8 cellular contexts compared by ENCODE assay signal in the genomic region with DNA sequence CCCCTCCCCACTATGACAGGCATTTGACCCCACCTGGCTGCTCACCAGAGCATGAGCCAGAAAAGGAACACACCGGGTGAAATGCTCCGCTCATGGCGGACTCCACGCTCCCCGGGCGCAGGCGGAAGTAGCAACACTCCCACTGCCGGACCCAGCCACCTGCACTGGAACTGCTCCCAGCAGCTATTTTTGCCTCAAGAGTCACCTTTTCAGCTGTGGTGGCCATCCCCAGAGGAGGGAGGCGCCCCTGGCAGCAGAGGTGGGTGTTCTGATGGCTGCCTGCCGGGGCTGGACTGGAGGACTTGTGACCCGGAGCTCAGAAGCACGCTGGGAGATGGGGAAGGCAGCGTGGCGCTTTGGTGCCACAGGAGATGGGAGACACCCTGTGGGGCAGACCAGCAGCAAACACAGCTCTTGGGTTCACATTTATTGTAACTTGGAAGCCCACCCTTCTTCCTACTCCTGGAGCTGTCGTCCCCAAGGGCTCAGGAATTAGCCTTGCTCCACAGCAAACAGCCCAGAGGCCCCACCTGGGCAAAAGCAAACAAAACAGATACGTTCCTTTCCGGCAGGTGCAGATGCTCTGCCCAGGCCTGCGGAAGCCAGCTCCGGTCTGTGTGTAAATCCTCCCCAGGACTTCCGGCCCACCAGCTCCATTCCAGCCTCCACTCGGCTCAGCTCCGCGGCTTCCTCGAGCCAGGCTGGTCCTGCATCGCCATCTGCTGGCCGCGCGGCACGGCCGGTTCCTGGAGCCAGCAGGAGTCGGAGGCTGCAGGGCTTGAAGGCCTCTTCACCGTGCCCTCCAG. TPM values are rescaled to one million over a fixed set of nuclear protein-coding genes. Genes with fewer than 3 reads are reported as not detected.
DNase-seq lines count a peak whose midpoint lies in the region; ATAC-seq and TF ChIP-seq lines count a peak whose summit lies in the region.

No MANE protein-coding gene starts in this region.

- peaks cover 76% of the 10 kb centered on the region for H3K4me1 Mint-ChIP-seq in CD14-positive monocyte

- DNase-seq in CD14-positive monocyte (ENCODE audit: low spot score) (peak; percentile 92), H4 (ENCODE audit: low spot score) (peak; percentile 87), NCI-H1694 (lab: John Stamatoyannopoulos, UW) (peak; percentile 78), T-helper 2 cell (peak; percentile 80 to 96 (median 87)), amygdala (lab: John Stamatoyannopoulos, UW) (peak; percentile 17 to 94 (median 82)), left cardiac atrium (peak; percentile 91), putamen (ENCODE audit: low spot score) (peak; percentile 90), ureter (ENCODE audit: low spot score) (peak; percentile 94)

- ATAC-seq in left cardiac atrium: peak; percentile 30 to 39

- H3K9me3 Mint-ChIP-seq in CD14-positive monocyte: no peaks in the 10 kb centered on the region

- peak; percentile 99 for TF ChIP-seq CTCF in CD14-positive monocyte (IDR thresholded peaks at IDR 0.05)

- H3K36me3 Mint-ChIP-seq in CD14-positive monocyte: peaks cover 33 to 64% of the 10 kb centered on the region in 2 donors

- H3K4me3 Mint-ChIP-seq in CD14-positive monocyte: peak overlapping the region in 1 of 2 donors; percentile 15

- intact Hi-C loops in CD14-positive monocyte (cut with micrococcal nuclease): loop anchor here (5.0 to 10.0 kb wide), 3 partner anchors 37 to 774 kb away; a partner anchor contains a TSS
- intact Hi-C loops in left cardiac atrium (cut with DNase I): loop anchor here (5.0 to 10.0 kb wide), 2 partner anchors 37 to 214 kb away; a partner anchor contains a TSS

- H3K27ac Mint-ChIP-seq in CD14-positive monocyte: peak overlapping the region in 6 of 7 donors; percentile 25 to 88 (median 77)

- H3K27me3 Mint-ChIP-seq in CD14-positive monocyte (ENCODE audit: low read depth in 3 of 3): peaks cover 0 to 1% (median 0%) of the 10 kb centered on the region in 3 donors

RNA-seq across cellular contexts. Expression of a gene that starts 3.7 kb away (rescaled TPM):
- polyA plus RNA-seq in CD14-positive monocyte: 100 to 1,000 TPM in 1 of 2 donors, 10 to 100 TPM in 1; 73.5 to 106 TPM
- 92.5 and 123 TPM in 2 replicates for total RNA-seq in H4 (2014; rRNA removed; shearing (Covaris generic))
- 10 to 100 TPM; 66.1 to 70.7 TPM for total RNA-seq in left cardiac atrium
- total RNA-seq in ureter: 43.2 TPM

RNA-seq across cellular contexts. Expression of a gene that starts 8.5 kb away (rescaled TPM):
- polyA plus RNA-seq in CD14-positive monocyte: 10 to 100 TPM; 55.1 to 59.0 TPM
- 379 and 444 TPM in 2 replicates for total RNA-seq in H4 (2014; rRNA removed; shearing (Covaris generic))
- 100 to 1,000 TPM; 203 to 294 TPM for total RNA-seq in left cardiac atrium
- 381 TPM for total RNA-seq in ureter

RNA-seq across cellular contexts. Expression of a gene that starts 26.8 kb away (rescaled TPM):
- polyA plus RNA-seq in CD14-positive monocyte: 10 to 100 TPM; 13.3 to 14.0 TPM
- 18.0 and 19.8 TPM in 2 replicates for total RNA-seq in H4 (2014; rRNA removed; shearing (Covaris generic))
- 10 to 100 TPM; 18.1 to 29.0 TPM for total RNA-seq in left cardiac atrium
- total RNA-seq in ureter: 30.1 TPM

RNA-seq across cellular contexts. Expression of a gene that starts 41.7 kb away (rescaled TPM):
- polyA plus RNA-seq in CD14-positive monocyte: not detected
- total RNA-seq in H4 (2014; rRNA removed; shearing (Covaris generic)): 0.19 TPM in 1 of 2 replicates, not detected in the other
- under 1 TPM; 0.03 to 0.06 TPM for total RNA-seq in left cardiac atrium
- total RNA-seq in ureter: 0.75 TPM

Comparison
In these comparisons a context has a peak if more than half of its experiments do, and no peak if none do; other contexts are left out.
1. Peak in every context shown above with its lines: DNase-seq and ATAC-seq.